In genomic region chr2:144099746-144100438, GRCh38 we compare ENCODE assay signal across 12 cellular contexts.
A peak's percentile ranks its signal among the peaks of the same experiment; 100 is the strongest.
DNase-seq lines count a peak whose midpoint lies in the region; ATAC-seq and TF ChIP-seq lines count a peak whose summit lies in the region.
"Had no signal": no experiment of that assay in that cellular context is flagged by ENCODE, and none has a peak within 500 bp of the region (broad histone marks: within the 10 kb centered on the region; RNA-seq: fewer than 3 reads in every experiment).

No MANE protein-coding gene starts in this region.

- TF ChIP-seq CTCF in MCF 10A (IDR thresholded peaks at IDR 0.05; ENCODE audit: unreplicated experiment) (peak; percentile 39), breast epithelium (IDR thresholded peaks at IDR 0.05) (no peak), fibroblast of pulmonary artery (IDR thresholded peaks at IDR 0.05; ENCODE audit: low read length, missing control alignments) (peak; percentile 31), upper lobe of left lung (IDR thresholded peaks at IDR 0.05) (peak in 4 of 6 experiments; percentile 22 to 55 (median 31)), CD14-positive monocyte (IDR thresholded peaks at IDR 0.05) (no peak)

- H3K4me3 Mint-ChIP-seq in MCF 10A (ENCODE audit: unreplicated experiment) = peak overlapping the region; percentile 52
- H3K4me3 Mint-ChIP-seq in CD14-positive monocyte = no peak overlapping the region
- H3K4me3 Mint-ChIP-seq: activated B cell treated with CpG ODN at 0.5 μM for 24 hours; dendritic cell treated with granulocyte-macrophage colony-stimulating factor and Interleukin-4, amounts not matched to agents 40 ng/mL and 50 ng/mL, for 4 days; memory B cell had no signal

- no peaks in the 10 kb centered on the region for H3K27me3 Mint-ChIP-seq in MCF 10A (ENCODE audit: insufficient read depth, unreplicated experiment)
- H3K27me3 Mint-ChIP-seq in CD14-positive monocyte (ENCODE audit: low read depth in 3 of 3) = peaks cover 0 to 2% (median 1%) of the 10 kb centered on the region in 3 donors
- H3K27me3 Mint-ChIP-seq: activated B cell treated with CpG ODN at 0.5 μM for 24 hours; dendritic cell treated with granulocyte-macrophage colony-stimulating factor and Interleukin-4, amounts not matched to agents 40 ng/mL and 50 ng/mL, for 4 days; memory B cell had no signal

- no peak overlapping the region for H3K27ac ChIP-seq in breast epithelium
- H3K27ac ChIP-seq in upper lobe of left lung = peak overlapping the region in 1 of 4 donors; percentile 28

- no peaks in the 10 kb centered on the region for H3K27me3 ChIP-seq in breast epithelium
- H3K27me3 ChIP-seq in upper lobe of left lung = no peaks in the 10 kb centered on the region

- TF ChIP-seq POLR2A in breast epithelium (IDR thresholded peaks at IDR 0.05) (no peak), upper lobe of left lung (IDR thresholded peaks at IDR 0.05) (no peak)

- TF ChIP-seq EP300 in upper lobe of left lung (IDR thresholded peaks at IDR 0.05) = no peak

- CTCF ChIA-PET in MCF 10A (lab: Yijun Ruan, JAX) = interaction anchor here (0.6 to 1.3 kb wide), 10 partner anchors 14 to 1199 kb away, joined by 3 to 4 read pairs (median 3); no protein-coding TSS in a partner anchor

- no peaks in the 10 kb centered on the region for H3K36me3 Mint-ChIP-seq in MCF 10A (ENCODE audit: insufficient read depth, unreplicated experiment)
- peaks cover 0 to 2% of the 10 kb centered on the region in 2 donors for H3K36me3 Mint-ChIP-seq in CD14-positive monocyte

- POLR2A ChIA-PET in MCF 10A (lab: Yijun Ruan, JAX) = interaction anchor here (0.6 to 1.3 kb wide), 8 partner anchors 13 to 1385 kb away, joined by 3 to 7 read pairs (median 4); no protein-coding TSS in a partner anchor

- H3K4me1 ChIP-seq in breast epithelium (no peaks in the 10 kb centered on the region), upper lobe of left lung (peaks cover 3 to 10% (median 5%) of the 10 kb centered on the region in 4 donors)

- H3K9me3 ChIP-seq in breast epithelium (peaks cover 0 to 11% of the 10 kb centered on the region in 2 donors), upper lobe of left lung (peaks cover 0 to 9% (median 0%) of the 10 kb centered on the region in 4 donors)

- DNase-seq in MCF 10A (ENCODE audit: unreplicated experiment) (peak; percentile 80), breast epithelium (ENCODE audit: low spot score in 2 of 2) (no peak), RKO (ENCODE audit: low spot score) (peak; percentile 84), fibroblast of pulmonary artery (ENCODE audit: low read depth) (peak; percentile 70), upper lobe of left lung (no peak), SHP77 (lab: John Stamatoyannopoulos, UW) (no peak), CD14-positive monocyte (ENCODE audit: low spot score) (no peak)
- no peak for DNase-seq in stimulated activated CD4-positive, alpha-beta T cell treated with anti-CD3 and anti-CD28 coated beads, Interleukin-4, amount 100 ng/mL, for 24 hours
- DNase-seq: activated B cell treated with CpG ODN at 0.5 μM for 24 hours, NCI-H2227 treated with DMSO at 0.1 percent for 48 hours had no signal

- ATAC-seq in upper lobe of left lung (ENCODE audit: low FRiP score in 2 of 2) = peak in 1 of 2 donors; percentile 85

- no TSS peak for BruUV-seq in MCF 10A (replicated peaks; lab: Mats Ljungman, UMichigan)

- H3K4me3 ChIP-seq in breast epithelium (no peak overlapping the region), fibroblast of pulmonary artery (replicated peaks; ENCODE audit: low read depth, low read length) (no peak overlapping the region), upper lobe of left lung (no peak overlapping the region)

- intact Hi-C loops in MCF 10A (cut with micrococcal nuclease) = loop anchor here (2.0 kb wide), 1 partner anchor 231 kb away; no protein-coding TSS in a partner anchor
- intact Hi-C loops in breast epithelium (cut with DNase I; ENCODE audit: low total_unique reads) = no loop called here
- intact Hi-C loops in CD14-positive monocyte (cut with micrococcal nuclease) = no loop called here

- 60 to 74% methylated on average over 6 of the region's 6 CpGs for WGBS in upper lobe of left lung, 2 donors

- H3K4me1 Mint-ChIP-seq in MCF 10A (ENCODE audit: insufficient read depth, unreplicated experiment) (peaks cover 22% of the 10 kb centered on the region), CD14-positive monocyte (peaks cover 8% of the 10 kb centered on the region)

- H3K36me3 ChIP-seq in breast epithelium = no peaks in the 10 kb centered on the region
- no peaks in the 10 kb centered on the region for H3K36me3 ChIP-seq in upper lobe of left lung

- peak overlapping the region; percentile 65 for H3K27ac Mint-ChIP-seq in MCF 10A (ENCODE audit: low read depth, unreplicated experiment)
- H3K27ac Mint-ChIP-seq in CD14-positive monocyte = no peak overlapping the region
- H3K27ac Mint-ChIP-seq: activated B cell treated with CpG ODN at 0.5 μM for 24 hours; dendritic cell treated with granulocyte-macrophage colony-stimulating factor and Interleukin-4, amounts not matched to agents 40 ng/mL and 50 ng/mL, for 4 days; memory B cell had no signal

- H3K9me3 Mint-ChIP-seq in MCF 10A (ENCODE audit: unreplicated experiment) (peaks cover 4% of the 10 kb centered on the region), CD14-positive monocyte (peaks cover 8 to 15% (median 11%) of the 10 kb centered on the region in 7 donors)

Comparison
In these comparisons a context has a peak if more than half of its experiments do, and no peak if none do; other contexts are left out.
1. DNase-seq: peak in MCF 10A (single experiment), RKO (single experiment) and fibroblast of pulmonary artery (single experiment); none in breast epithelium (0 of 2), upper lobe of left lung (0 of 2), SHP77 (0 of 2), CD14-positive monocyte (single experiment) and stimulated activated CD4-positive, alpha-beta T cell treated with anti-CD3 and anti-CD28 coated beads, Interleukin-4, amount 100 ng/mL, for 24 hours (single experiment).
2. CTCF ChIP-seq: peak in MCF 10A (single experiment), fibroblast of pulmonary artery (single experiment) and upper lobe of left lung (4 of 6); none in breast epithelium (0 of 3) and CD14-positive monocyte (single experiment).